ENCODE assay signal across 30 cellular contexts in genomic region chr20:54212871-54213270, GRCh38. TPM values are rescaled to one million over a fixed set of nuclear protein-coding genes. Genes with fewer than 3 reads are reported as not detected.
"Had no signal": no experiment of that assay in that cellular context is flagged by ENCODE, and none has a peak within 500 bp of the region (broad histone marks: within the 10 kb centered on the region; RNA-seq: fewer than 3 reads in every experiment).

No MANE protein-coding gene starts in this region.

- H3K36me3 ChIP-seq: right atrium auricular region, thyroid gland had no signal

- H3K9ac ChIP-seq: parathyroid adenoma had no signal

- H3K9me3 Mint-ChIP-seq: activated B cell treated with CpG ODN at 0.5 μM for 24 hours; activated naive CD4-positive, alpha-beta T cell treated with anti-CD3 and anti-CD28 coated beads for 36 hours; activated naive CD8-positive, alpha-beta T cell treated with anti-CD3 and anti-CD28 coated beads, Interleukin-2, amount 10 ng/mL, durations not matched to agents 7 days and 5 days; activated T-helper 1 cell treated with anti-CD3 and anti-CD28 coated beads, Interleukin-12 subunit alpha, Interleukin-12 subunit beta, Interleukin-2, Interleukin-4 antibody, amounts not matched to agents 30 ng/mL and 10 ng/mL and 1 ng/mL, durations not matched to agents 14 hours and 24 hours and 36 hours; central memory CD8-positive, alpha-beta T cell; immature natural killer cell; naive thymus-derived CD8-positive, alpha-beta T cell; neural crest cell; stimulated activated naive CD8-positive, alpha-beta T cell treated with anti-CD3 and anti-CD28 coated beads, Interleukin-15, amount 100 ng/mL, for 72 hours; T-helper 2 cell treated with Interferon-gamma antibody and Interleukin-4, amounts not matched to agents 5 μg/mL and 100 μg/mL, for 36 hours had no signal

- H3K9me3 ChIP-seq: psoas muscle, right atrium auricular region, thyroid gland, upper lobe of right lung had no signal

- H2AFZ ChIP-seq: parathyroid adenoma had no signal

- H3K27ac ChIP-seq: epithelial cell of prostate, parathyroid adenoma, psoas muscle, right atrium auricular region, thyroid gland, upper lobe of right lung had no signal

- H3K27me3 ChIP-seq: right atrium auricular region, thyroid gland, upper lobe of right lung had no signal

- ATAC-seq: activated CD8-positive, alpha-beta memory T cell treated with anti-CD3 and anti-CD28 coated beads, Interleukin-2, amount 10 ng/mL, durations not matched to agents 7 days and 5 days; activated CD8-positive, alpha-beta T cell treated with anti-CD3 and anti-CD28 coated beads, Interleukin-2, amount 10 ng/mL, durations not matched to agents 7 days and 5 days; naive thymus-derived CD8-positive, alpha-beta T cell; psoas muscle; stimulated activated naive CD8-positive, alpha-beta T cell treated with anti-CD3 and anti-CD28 coated beads, Interleukin-15, amount 100 ng/mL, for 72 hours; upper lobe of right lung had no signal

- H3K4me3 Mint-ChIP-seq: activated B cell treated with CpG ODN at 0.5 μM for 24 hours; activated CD8-positive, alpha-beta memory T cell treated with anti-CD3 and anti-CD28 coated beads, Interleukin-2, amount 10 ng/mL, durations not matched to agents 7 days and 5 days; activated CD8-positive, alpha-beta T cell treated with anti-CD3 and anti-CD28 coated beads, Interleukin-2, amount 10 ng/mL, durations not matched to agents 7 days and 5 days; activated naive CD4-positive, alpha-beta T cell treated with anti-CD3 and anti-CD28 coated beads for 36 hours; activated naive CD8-positive, alpha-beta T cell treated with anti-CD3 and anti-CD28 coated beads, Interleukin-2, amount 10 ng/mL, durations not matched to agents 7 days and 5 days; activated T-helper 1 cell treated with anti-CD3 and anti-CD28 coated beads, Interleukin-12 subunit alpha, Interleukin-12 subunit beta, Interleukin-2, Interleukin-4 antibody, amounts not matched to agents 30 ng/mL and 10 ng/mL and 1 ng/mL, durations not matched to agents 14 hours and 24 hours and 36 hours; central memory CD8-positive, alpha-beta T cell; immature natural killer cell; neural crest cell; stimulated activated naive CD8-positive, alpha-beta T cell treated with anti-CD3 and anti-CD28 coated beads, Interleukin-15, amount 100 ng/mL, for 72 hours; T-helper 2 cell treated with Interferon-gamma antibody and Interleukin-4, amounts not matched to agents 5 μg/mL and 100 μg/mL, for 36 hours had no signal

- DNase-seq: activated B cell treated with CpG ODN at 0.5 μM for 24 hours; activated CD4-positive, alpha-beta T cell treated with anti-CD3 and anti-CD28 coated beads, Interleukin-2, amount 50 U/mL, for 1 hour; activated CD8-positive, alpha-beta memory T cell treated with anti-CD3 and anti-CD28 coated beads, Interleukin-2, amount 10 ng/mL, durations not matched to agents 7 days and 5 days; activated CD8-positive, alpha-beta T cell treated with anti-CD3 and anti-CD28 coated beads, Interleukin-2, amount 10 ng/mL, durations not matched to agents 7 days and 5 days; activated effector memory CD4-positive, alpha-beta T cell treated with anti-CD3 and anti-CD28 coated beads, Interleukin-2, amount 50 U/mL, for 16 hours; activated naive CD4-positive, alpha-beta T cell treated with anti-CD3 and anti-CD28 coated beads for 36 hours; activated naive CD8-positive, alpha-beta T cell treated with anti-CD3 and anti-CD28 coated beads, Interleukin-2, amount 10 ng/mL, durations not matched to agents 7 days and 5 days; amygdala; effector CD8-positive, alpha-beta T cell; head of caudate nucleus; hippocampal formation; immature natural killer cell; midbrain; naive thymus-derived CD8-positive, alpha-beta T cell; nucleus accumbens; psoas muscle; stimulated activated CD4-positive, alpha-beta T cell treated with anti-CD3 and anti-CD28 coated beads, Interleukin-2, amount 100 ng/mL, for 48 hours; stimulated activated naive CD8-positive, alpha-beta T cell treated with anti-CD3 and anti-CD28 coated beads, Interleukin-15, amount 100 ng/mL, for 72 hours; T-helper 1 cell; thyroid gland; upper lobe of right lung had no signal

- H3K27me3 Mint-ChIP-seq: activated B cell treated with CpG ODN at 0.5 μM for 24 hours; activated CD8-positive, alpha-beta memory T cell treated with anti-CD3 and anti-CD28 coated beads, Interleukin-2, amount 10 ng/mL, durations not matched to agents 7 days and 5 days; activated naive CD8-positive, alpha-beta T cell treated with anti-CD3 and anti-CD28 coated beads, Interleukin-2, amount 10 ng/mL, durations not matched to agents 7 days and 5 days; central memory CD8-positive, alpha-beta T cell; naive thymus-derived CD8-positive, alpha-beta T cell; stimulated activated naive CD8-positive, alpha-beta T cell treated with anti-CD3 and anti-CD28 coated beads, Interleukin-15, amount 100 ng/mL, for 72 hours had no signal

- H3K4me3 ChIP-seq: psoas muscle, right atrium auricular region, thyroid gland, upper lobe of right lung had no signal

- H3K27ac Mint-ChIP-seq: activated B cell treated with CpG ODN at 0.5 μM for 24 hours; activated CD8-positive, alpha-beta memory T cell treated with anti-CD3 and anti-CD28 coated beads, Interleukin-2, amount 10 ng/mL, durations not matched to agents 7 days and 5 days; activated CD8-positive, alpha-beta T cell treated with anti-CD3 and anti-CD28 coated beads, Interleukin-2, amount 10 ng/mL, durations not matched to agents 7 days and 5 days; activated naive CD4-positive, alpha-beta T cell treated with anti-CD3 and anti-CD28 coated beads for 36 hours; activated naive CD8-positive, alpha-beta T cell treated with anti-CD3 and anti-CD28 coated beads, Interleukin-2, amount 10 ng/mL, durations not matched to agents 7 days and 5 days; activated T-helper 1 cell treated with anti-CD3 and anti-CD28 coated beads, Interleukin-12 subunit alpha, Interleukin-12 subunit beta, Interleukin-2, Interleukin-4 antibody, amounts not matched to agents 30 ng/mL and 10 ng/mL and 1 ng/mL, durations not matched to agents 14 hours and 24 hours and 36 hours; immature natural killer cell; T-helper 2 cell treated with Interferon-gamma antibody and Interleukin-4, amounts not matched to agents 5 μg/mL and 100 μg/mL, for 36 hours had no signal

RNA-seq across cellular contexts. Expression of gene CYP24A1, which starts 39.1 kb away (rescaled TPM):
- total RNA-seq: activated B cell treated with CpG ODN at 0.5 μM for 24 hours; activated CD8-positive, alpha-beta memory T cell treated with anti-CD3 and anti-CD28 coated beads, Interleukin-2, amount 10 ng/mL, durations not matched to agents 7 days and 5 days; activated CD8-positive, alpha-beta T cell treated with anti-CD3 and anti-CD28 coated beads, Interleukin-2, amount 10 ng/mL, durations not matched to agents 7 days and 5 days; activated naive CD4-positive, alpha-beta T cell treated with anti-CD3 and anti-CD28 coated beads for 36 hours; activated T-helper 1 cell treated with anti-CD3 and anti-CD28 coated beads, Interleukin-12 subunit alpha, Interleukin-12 subunit beta, Interleukin-2, Interleukin-4 antibody, amounts not matched to agents 30 ng/mL and 10 ng/mL and 1 ng/mL, durations not matched to agents 14 hours and 24 hours and 36 hours; dermis microvascular lymphatic vessel endothelial cell; fibroblast of villous mesenchyme; psoas muscle had no signal
- polyA plus RNA-seq: immature natural killer cell; naive thymus-derived CD8-positive, alpha-beta T cell had no signal
